Comparison of ENCODE assay signal across 15 cellular contexts in the genomic region with DNA sequence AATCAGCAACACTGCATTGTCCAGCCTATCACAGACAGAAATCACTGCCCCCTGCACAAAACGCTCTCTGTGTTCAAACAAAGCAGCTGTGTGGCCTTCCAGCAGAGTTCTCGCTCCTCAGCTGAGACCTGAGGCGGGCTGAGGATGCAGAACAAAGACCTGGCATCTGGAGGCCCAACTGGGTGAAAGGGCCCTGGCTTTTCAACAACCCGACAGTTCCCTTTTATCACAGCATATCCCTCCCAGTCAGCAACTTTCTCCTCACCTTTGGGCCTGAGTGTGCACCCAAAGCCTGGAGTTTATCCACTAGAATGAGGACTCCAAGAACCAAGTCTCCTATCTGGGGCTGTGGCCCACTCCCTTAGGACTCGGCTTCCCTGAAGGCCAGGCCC. TPM values are rescaled to one million over a fixed set of nuclear protein-coding genes. Genes with fewer than 3 reads are reported as not detected.
DNase-seq lines count a peak whose midpoint lies in the region; TF ChIP-seq lines count a peak whose summit lies in the region.
"Had no signal": no experiment of that assay in that cellular context is flagged by ENCODE, and none has a peak within 500 bp of the region (broad histone marks: within the 10 kb centered on the region; RNA-seq: fewer than 3 reads in every experiment).

No MANE protein-coding gene starts in this region.

- TF ChIP-seq EP300 in suprapubic skin (IDR thresholded peaks at IDR 0.05): no peak

- H3K4me1 ChIP-seq in muscle layer of duodenum (ENCODE audit: control insufficient read depth in 1 of 2, insufficient read depth in 2 of 2, low read length in 2 of 2): peaks cover 15 to 55% of the 10 kb centered on the region in 2 donors
- H3K4me1 ChIP-seq in suprapubic skin: peaks cover 45% of the 10 kb centered on the region

- H3K36me3 ChIP-seq in muscle layer of duodenum (ENCODE audit: control insufficient read depth in 1 of 2, insufficient read depth in 2 of 2, low read length in 2 of 2): no peaks in the 10 kb centered on the region
- no peaks in the 10 kb centered on the region for H3K36me3 ChIP-seq in suprapubic skin

- no peak overlapping the region for H3K4me3 ChIP-seq in muscle layer of duodenum (ENCODE audit: low read depth in 1 of 2, low read length in 2 of 2)
- no peak overlapping the region for H3K4me3 ChIP-seq in suprapubic skin

- H3K27ac ChIP-seq in caudate nucleus (ENCODE audit: low read depth, low read length) (peak overlapping the region; percentile 97), muscle layer of duodenum (ENCODE audit: low read length) (peak overlapping the region; percentile 42), suprapubic skin (peak overlapping the region; percentile 59)
- H3K27ac ChIP-seq: HL-60 had no signal

- H3K27me3 ChIP-seq in muscle layer of duodenum (ENCODE audit: low read depth, low read length): no peaks in the 10 kb centered on the region
- no peaks in the 10 kb centered on the region for H3K27me3 ChIP-seq in suprapubic skin

- TF ChIP-seq POLR2A in suprapubic skin (IDR thresholded peaks at IDR 0.05): no peak

- WGBS in suprapubic skin: 70% methylated on average over 5 of the region's 5 CpGs

- no peaks in the 10 kb centered on the region for H3K9me3 ChIP-seq in muscle layer of duodenum (ENCODE audit: control insufficient read depth in 1 of 2, low read length in 2 of 2)
- no peaks in the 10 kb centered on the region for H3K9me3 ChIP-seq in suprapubic skin

- TF ChIP-seq CTCF in suprapubic skin (IDR thresholded peaks at IDR 0.05): no peak

- DNase-seq in NCI-H146 (lab: John Stamatoyannopoulos, UW) (peak; percentile 44), NCI-H146 treated with DMSO at 0.1 percent for 48 hours (lab: John Stamatoyannopoulos, UW; ENCODE audit: unreplicated experiment) (no peak), caudate nucleus (lab: John Stamatoyannopoulos, UW) (peak in 52 of 61 donors; percentile 18 to 82 (median 61)), suprapubic skin (ENCODE audit: low spot score in 2 of 2) (peak in 1 of 2 donors; percentile 21), A172 (ENCODE audit: low spot score) (no peak), NCI-H2107 (lab: John Stamatoyannopoulos, UW) (no peak), UCSD-AML1 (lab: John Stamatoyannopoulos, UW; ENCODE audit: unreplicated experiment) (no peak)
- DNase-seq: ACHN; activated CD4-positive, alpha-beta T cell treated with anti-CD3 and anti-CD28 coated beads, Interleukin-2, amount 50 U/mL, for 1 hour; activated naive CD8-positive, alpha-beta T cell treated with anti-CD3 and anti-CD28 coated beads, Interleukin-2, amount 10 ng/mL, durations not matched to agents 7 days and 5 days had no signal

RNA-seq across cellular contexts. Expression of a gene that starts 42.6 kb away (rescaled TPM):
- not detected for total RNA-seq in suprapubic skin
- total RNA-seq in A172 (2014; rRNA removed; shearing (Covaris generic)): not detected in 2 replicates
- total RNA-seq: epithelial cell of proximal tubule, left colon, subcutaneous adipose tissue had no signal

Comparison
In these comparisons a context has a peak if more than half of its experiments do, and no peak if none do; other contexts are left out.
1. DNase-seq: peak in NCI-H146 (single experiment) and caudate nucleus (52 of 61); none in NCI-H146 treated with DMSO at 0.1 percent for 48 hours (single experiment), A172 (single experiment), NCI-H2107 (single experiment) and UCSD-AML1 (single experiment).
2. H3K27ac ChIP-seq: peak in every context shown above with its lines; median percentile 97 in caudate nucleus; 59 in suprapubic skin; 42 in muscle layer of duodenum.